ENCODE assay signal across 29 cellular contexts in the genomic region with DNA sequence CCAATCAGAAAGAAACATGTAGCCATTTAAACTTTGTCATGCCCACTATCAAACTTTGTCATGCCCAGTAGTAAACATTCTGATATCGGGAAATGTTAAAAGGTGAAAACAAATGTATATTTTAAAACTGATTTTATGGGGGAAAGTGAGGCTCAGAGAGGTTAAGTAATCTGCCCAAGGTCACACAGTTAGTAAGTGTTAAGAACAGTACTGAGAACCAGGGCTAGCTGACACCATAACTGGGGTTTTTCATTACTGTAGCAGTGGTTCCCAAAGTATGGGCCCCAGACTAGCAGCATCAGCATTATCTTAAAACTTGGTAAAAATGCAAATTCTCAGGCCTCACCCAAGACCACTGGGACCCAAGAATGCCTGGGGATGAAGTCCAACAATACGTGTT.
"Had no signal": no experiment of that assay in that cellular context is flagged by ENCODE, and none has a peak within 500 bp of the region (broad histone marks: within the 10 kb centered on the region; RNA-seq: fewer than 3 reads in every experiment).

No MANE protein-coding gene starts in this region.

- FAIRE-seq: urothelium cell line had no signal

- H3K36me3 ChIP-seq: stomach, suprapubic skin, thoracic aorta, thyroid gland, tibial artery, transverse colon, upper lobe of left lung, upper lobe of right lung, uterus, vagina had no signal

- H3K4me3 ChIP-seq: stomach, suprapubic skin, testis, thoracic aorta, thyroid gland, tibial artery, tibial nerve, transverse colon, upper lobe of left lung, upper lobe of right lung, uterus, vagina had no signal

- DNase-seq: stimulated activated CD4-positive, alpha-beta T cell treated with anti-CD3 and anti-CD28 coated beads, Interleukin-2, amount 100 ng/mL, for 48 hours; stimulated activated CD4-positive, alpha-beta T cell treated with anti-CD3 and anti-CD28 coated beads, Interleukin-4, amount 100 ng/mL, for 1 hour; stimulated activated CD4-positive, alpha-beta T cell treated with anti-CD3 and anti-CD28 coated beads, Interleukin-4, amount 100 ng/mL, for 24 hours; stimulated activated CD4-positive, alpha-beta T cell treated with anti-CD3 and anti-CD28 coated beads, Interleukin-4, amount 100 ng/mL, for 4 hours; stimulated activated CD8-positive, alpha-beta memory T cell treated with anti-CD3 and anti-CD28 coated beads, Interleukin-4, amount 100 ng/mL, for 48 hours; stimulated activated naive B cell treated with anti-CD40 and anti-IgM and Interleukin-4, amounts not matched to agents 10 μg/mL and 1 μg/mL and 100 μg/mL, for 72 hours; stimulated activated naive CD4-positive, alpha-beta T cell; stimulated activated naive CD4-positive, alpha-beta T cell treated with Interleukin-2 at 50 U/mL for 16 hours; stimulated activated naive CD8-positive, alpha-beta T cell treated with anti-CD3 and anti-CD28 coated beads, Interleukin-15, amount 100 ng/mL, for 72 hours; stimulated activated naive CD8-positive, alpha-beta T cell treated with anti-CD3 and anti-CD28 coated beads, Interleukin-15, Interleukin-2, amounts not matched to agents 100 U/mL and 50 U/mL, for 24 hours; stomach; substantia nigra; testis; thyroid gland; tibial artery; transverse colon; trophoblast cell; upper lobe of left lung; upper lobe of right lung; uterus had no signal

- ATAC-seq: stimulated activated effector memory CD8-positive, alpha-beta T cell treated with anti-CD3 and anti-CD28 coated beads, Interleukin-12 subunit alpha, Interleukin-12 subunit beta, amount 100 ng/mL, for 72 hours; stimulated activated memory B cell treated with anti-CD40 and anti-IgM and Interleukin-4, amounts not matched to agents 10 μg/mL and 1 μg/mL and 100 μg/mL, for 72 hours; stimulated activated naive B cell treated with anti-CD40 and anti-IgM and Interleukin-4, amounts not matched to agents 10 μg/mL and 1 μg/mL and 100 μg/mL, for 72 hours; stimulated activated naive CD8-positive, alpha-beta T cell treated with anti-CD3 and anti-CD28 coated beads, Interleukin-15, amount 100 ng/mL, for 72 hours; stimulated activated naive CD8-positive, alpha-beta T cell treated with anti-CD3 and anti-CD28 coated beads, Interleukin-15, Interleukin-2, amounts not matched to agents 100 U/mL and 50 U/mL, for 24 hours; upper lobe of right lung had no signal

- H3K27ac Mint-ChIP-seq: stimulated activated effector memory CD8-positive, alpha-beta T cell treated with anti-CD3 and anti-CD28 coated beads, Interleukin-12 subunit alpha, Interleukin-12 subunit beta, amount 100 ng/mL, for 72 hours; stimulated activated memory B cell treated with anti-CD40 and anti-IgM and Interleukin-4, amounts not matched to agents 10 μg/mL and 1 μg/mL and 100 μg/mL, for 72 hours; stimulated activated naive B cell treated with anti-CD40 and anti-IgM and Interleukin-4, amounts not matched to agents 10 μg/mL and 1 μg/mL and 100 μg/mL, for 72 hours; stimulated activated naive CD8-positive, alpha-beta T cell treated with anti-CD3 and anti-CD28 coated beads, Interleukin-15, amount 100 ng/mL, for 72 hours; stimulated activated naive CD8-positive, alpha-beta T cell treated with anti-CD3 and anti-CD28 coated beads, Interleukin-15, Interleukin-2, amounts not matched to agents 100 ng/mL and 50 ng/mL, for 24 hours had no signal

- H3K4me3 Mint-ChIP-seq: stimulated activated effector memory CD8-positive, alpha-beta T cell treated with anti-CD3 and anti-CD28 coated beads, Interleukin-12 subunit alpha, Interleukin-12 subunit beta, amount 100 ng/mL, for 72 hours; stimulated activated memory B cell treated with anti-CD40 and anti-IgM and Interleukin-4, amounts not matched to agents 10 μg/mL and 1 μg/mL and 100 μg/mL, for 72 hours; stimulated activated naive B cell treated with anti-CD40 and anti-IgM and Interleukin-4, amounts not matched to agents 10 μg/mL and 1 μg/mL and 100 μg/mL, for 72 hours; stimulated activated naive CD8-positive, alpha-beta T cell treated with anti-CD3 and anti-CD28 coated beads, Interleukin-15, amount 100 ng/mL, for 72 hours; stimulated activated naive CD8-positive, alpha-beta T cell treated with anti-CD3 and anti-CD28 coated beads, Interleukin-15, Interleukin-2, amounts not matched to agents 100 ng/mL and 50 ng/mL, for 24 hours; type B pancreatic cell had no signal

- H3K9me3 Mint-ChIP-seq: stimulated activated effector memory CD8-positive, alpha-beta T cell treated with anti-CD3 and anti-CD28 coated beads, Interleukin-12 subunit alpha, Interleukin-12 subunit beta, amount 100 ng/mL, for 72 hours; stimulated activated memory B cell treated with anti-CD40 and anti-IgM and Interleukin-4, amounts not matched to agents 10 μg/mL and 1 μg/mL and 100 μg/mL, for 72 hours; stimulated activated naive B cell treated with anti-CD40 and anti-IgM and Interleukin-4, amounts not matched to agents 10 μg/mL and 1 μg/mL and 100 μg/mL, for 72 hours; stimulated activated naive CD8-positive, alpha-beta T cell treated with anti-CD3 and anti-CD28 coated beads, Interleukin-15, amount 100 ng/mL, for 72 hours; stimulated activated naive CD8-positive, alpha-beta T cell treated with anti-CD3 and anti-CD28 coated beads, Interleukin-15, Interleukin-2, amounts not matched to agents 100 ng/mL and 50 ng/mL, for 24 hours; type B pancreatic cell had no signal

- H3K4me1 Mint-ChIP-seq: stimulated activated effector memory CD8-positive, alpha-beta T cell treated with anti-CD3 and anti-CD28 coated beads, Interleukin-12 subunit alpha, Interleukin-12 subunit beta, amount 100 ng/mL, for 72 hours; stimulated activated memory B cell treated with anti-CD40 and anti-IgM and Interleukin-4, amounts not matched to agents 10 μg/mL and 1 μg/mL and 100 μg/mL, for 72 hours; stimulated activated naive B cell treated with anti-CD40 and anti-IgM and Interleukin-4, amounts not matched to agents 10 μg/mL and 1 μg/mL and 100 μg/mL, for 72 hours had no signal

- H3K27me3 ChIP-seq: stomach, suprapubic skin, testis, thyroid gland, tibial artery, tibial nerve, transverse colon, upper lobe of left lung, uterus, vagina had no signal

- H3K9me3 ChIP-seq: stomach, suprapubic skin, testis, thoracic aorta, thyroid gland, tibial artery, tibial nerve, transverse colon, upper lobe of left lung, upper lobe of right lung, uterus, vagina had no signal

- H3K4me1 ChIP-seq: stomach, suprapubic skin, testis, thyroid gland, tibial artery, tibial nerve, transverse colon, upper lobe of left lung, upper lobe of right lung, uterus, vagina had no signal

- H3K36me3 Mint-ChIP-seq: stimulated activated effector memory CD8-positive, alpha-beta T cell treated with anti-CD3 and anti-CD28 coated beads, Interleukin-12 subunit alpha, Interleukin-12 subunit beta, amount 100 ng/mL, for 72 hours; stimulated activated memory B cell treated with anti-CD40 and anti-IgM and Interleukin-4, amounts not matched to agents 10 μg/mL and 1 μg/mL and 100 μg/mL, for 72 hours; stimulated activated naive B cell treated with anti-CD40 and anti-IgM and Interleukin-4, amounts not matched to agents 10 μg/mL and 1 μg/mL and 100 μg/mL, for 72 hours; type B pancreatic cell had no signal

- H3K27ac ChIP-seq: stomach, suprapubic skin, testis, thoracic aorta, thyroid gland, tibial artery, tibial nerve, transverse colon, upper lobe of left lung, upper lobe of right lung, uterus, vagina had no signal
